In genomic region chr20:37693203-37693602, GRCh38 we compare ENCODE assay signal across 1 cellular context.
TF ChIP-seq lines count a peak whose summit lies in the region.

No MANE protein-coding gene starts in this region.

TF ChIP-seq in WTC11, 78 proteins besides CTCF, POLR2A, EP300 and RAD21 (continued from another document):
- no peak for TF ChIP-seq ERG (CRISPR knock-in tag; IDR thresholded peaks at IDR 0.05)
TF ChIP-seq in WTC11: peak in this region for 0.
